ENCODE assay signal across 1 cellular context in the genomic region with DNA sequence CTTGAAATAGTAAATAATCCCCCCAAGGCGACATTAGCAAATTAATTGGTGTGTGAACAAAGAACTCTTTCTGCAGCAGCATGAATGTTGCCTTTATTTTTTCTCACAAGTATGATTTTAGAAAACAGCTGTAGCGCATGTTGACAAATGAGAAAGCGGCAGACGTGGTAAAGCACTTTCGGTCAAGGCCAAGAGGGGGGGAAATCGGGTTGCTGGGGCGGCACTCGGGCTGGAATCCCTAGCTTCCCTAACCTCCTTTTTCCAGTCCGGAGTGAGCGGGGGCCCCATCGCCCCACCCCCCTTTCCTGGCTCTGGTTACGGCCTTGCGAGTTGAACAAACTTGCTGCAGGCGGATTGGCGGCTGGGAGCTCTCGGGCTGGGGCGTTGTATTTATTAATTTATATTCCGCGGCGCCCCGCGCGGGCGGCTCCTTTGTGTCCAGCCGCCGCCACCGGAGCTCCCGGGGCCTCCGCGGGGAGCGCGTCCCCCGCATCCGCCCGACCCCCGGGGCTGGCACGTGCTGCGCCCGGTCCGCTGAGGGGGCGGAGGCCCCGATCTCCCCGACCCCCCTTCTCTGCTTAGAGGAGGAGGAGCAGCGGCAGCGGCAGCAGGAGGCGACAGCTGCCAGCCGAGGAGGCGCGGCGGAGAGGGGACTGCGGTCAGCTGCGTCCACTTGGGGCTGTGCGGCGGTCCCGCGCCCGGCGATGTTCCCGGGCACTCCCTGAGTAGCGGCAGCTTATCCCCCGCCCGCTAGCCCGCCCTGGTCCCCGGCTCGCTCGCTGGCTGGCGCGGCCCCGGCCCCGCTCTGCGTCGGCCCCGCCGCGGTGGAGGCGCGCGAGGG.
TF ChIP-seq lines count a peak whose summit lies in the region.

A gene with protein sequence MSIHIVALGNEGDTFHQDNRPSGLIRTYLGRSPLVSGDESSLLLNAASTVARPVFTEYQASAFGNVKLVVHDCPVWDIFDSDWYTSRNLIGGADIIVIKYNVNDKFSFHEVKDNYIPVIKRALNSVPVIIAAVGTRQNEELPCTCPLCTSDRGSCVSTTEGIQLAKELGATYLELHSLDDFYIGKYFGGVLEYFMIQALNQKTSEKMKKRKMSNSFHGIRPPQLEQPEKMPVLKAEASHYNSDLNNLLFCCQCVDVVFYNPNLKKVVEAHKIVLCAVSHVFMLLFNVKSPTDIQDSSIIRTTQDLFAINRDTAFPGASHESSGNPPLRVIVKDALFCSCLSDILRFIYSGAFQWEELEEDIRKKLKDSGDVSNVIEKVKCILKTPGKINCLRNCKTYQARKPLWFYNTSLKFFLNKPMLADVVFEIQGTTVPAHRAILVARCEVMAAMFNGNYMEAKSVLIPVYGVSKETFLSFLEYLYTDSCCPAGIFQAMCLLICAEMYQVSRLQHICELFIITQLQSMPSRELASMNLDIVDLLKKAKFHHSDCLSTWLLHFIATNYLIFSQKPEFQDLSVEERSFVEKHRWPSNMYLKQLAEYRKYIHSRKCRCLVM (plus strand): TSS at position 607 of the 841 bp plus-strand sequence. CDS start 347 bp downstream, outside the sequence.

TF ChIP-seq in HepG2, 621 proteins besides CTCF, POLR2A, EP300 and RAD21 (continued from another document and continues in another):
- TF ChIP-seq, protein P1, sequence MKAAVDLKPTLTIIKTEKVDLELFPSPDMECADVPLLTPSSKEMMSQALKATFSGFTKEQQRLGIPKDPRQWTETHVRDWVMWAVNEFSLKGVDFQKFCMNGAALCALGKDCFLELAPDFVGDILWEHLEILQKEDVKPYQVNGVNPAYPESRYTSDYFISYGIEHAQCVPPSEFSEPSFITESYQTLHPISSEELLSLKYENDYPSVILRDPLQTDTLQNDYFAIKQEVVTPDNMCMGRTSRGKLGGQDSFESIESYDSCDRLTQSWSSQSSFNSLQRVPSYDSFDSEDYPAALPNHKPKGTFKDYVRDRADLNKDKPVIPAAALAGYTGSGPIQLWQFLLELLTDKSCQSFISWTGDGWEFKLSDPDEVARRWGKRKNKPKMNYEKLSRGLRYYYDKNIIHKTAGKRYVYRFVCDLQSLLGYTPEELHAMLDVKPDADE (CRISPR knock-in tag; IDR thresholded peaks at IDR 0.05) = no peak
- TF ChIP-seq, protein P2, sequence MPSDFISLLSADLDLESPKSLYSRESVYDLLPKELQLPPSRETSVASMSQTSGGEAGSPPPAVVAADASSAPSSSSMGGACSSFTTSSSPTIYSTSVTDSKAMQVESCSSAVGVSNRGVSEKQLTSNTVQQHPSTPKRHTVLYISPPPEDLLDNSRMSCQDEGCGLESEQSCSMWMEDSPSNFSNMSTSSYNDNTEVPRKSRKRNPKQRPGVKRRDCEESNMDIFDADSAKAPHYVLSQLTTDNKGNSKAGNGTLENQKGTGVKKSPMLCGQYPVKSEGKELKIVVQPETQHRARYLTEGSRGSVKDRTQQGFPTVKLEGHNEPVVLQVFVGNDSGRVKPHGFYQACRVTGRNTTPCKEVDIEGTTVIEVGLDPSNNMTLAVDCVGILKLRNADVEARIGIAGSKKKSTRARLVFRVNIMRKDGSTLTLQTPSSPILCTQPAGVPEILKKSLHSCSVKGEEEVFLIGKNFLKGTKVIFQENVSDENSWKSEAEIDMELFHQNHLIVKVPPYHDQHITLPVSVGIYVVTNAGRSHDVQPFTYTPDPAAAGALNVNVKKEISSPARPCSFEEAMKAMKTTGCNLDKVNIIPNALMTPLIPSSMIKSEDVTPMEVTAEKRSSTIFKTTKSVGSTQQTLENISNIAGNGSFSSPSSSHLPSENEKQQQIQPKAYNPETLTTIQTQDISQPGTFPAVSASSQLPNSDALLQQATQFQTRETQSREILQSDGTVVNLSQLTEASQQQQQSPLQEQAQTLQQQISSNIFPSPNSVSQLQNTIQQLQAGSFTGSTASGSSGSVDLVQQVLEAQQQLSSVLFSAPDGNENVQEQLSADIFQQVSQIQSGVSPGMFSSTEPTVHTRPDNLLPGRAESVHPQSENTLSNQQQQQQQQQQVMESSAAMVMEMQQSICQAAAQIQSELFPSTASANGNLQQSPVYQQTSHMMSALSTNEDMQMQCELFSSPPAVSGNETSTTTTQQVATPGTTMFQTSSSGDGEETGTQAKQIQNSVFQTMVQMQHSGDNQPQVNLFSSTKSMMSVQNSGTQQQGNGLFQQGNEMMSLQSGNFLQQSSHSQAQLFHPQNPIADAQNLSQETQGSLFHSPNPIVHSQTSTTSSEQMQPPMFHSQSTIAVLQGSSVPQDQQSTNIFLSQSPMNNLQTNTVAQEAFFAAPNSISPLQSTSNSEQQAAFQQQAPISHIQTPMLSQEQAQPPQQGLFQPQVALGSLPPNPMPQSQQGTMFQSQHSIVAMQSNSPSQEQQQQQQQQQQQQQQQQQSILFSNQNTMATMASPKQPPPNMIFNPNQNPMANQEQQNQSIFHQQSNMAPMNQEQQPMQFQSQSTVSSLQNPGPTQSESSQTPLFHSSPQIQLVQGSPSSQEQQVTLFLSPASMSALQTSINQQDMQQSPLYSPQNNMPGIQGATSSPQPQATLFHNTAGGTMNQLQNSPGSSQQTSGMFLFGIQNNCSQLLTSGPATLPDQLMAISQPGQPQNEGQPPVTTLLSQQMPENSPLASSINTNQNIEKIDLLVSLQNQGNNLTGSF (CRISPR knock-in tag; IDR thresholded peaks at IDR 0.05) = no peak
- no peak for TF ChIP-seq ZEB1 (IDR thresholded peaks at IDR 0.05; ENCODE audit: insufficient replicate concordance, low read depth)
- TF ChIP-seq SMARCC2 (IDR thresholded peaks at IDR 0.05) = no peak
- no peak for TF ChIP-seq ZSCAN12 (CRISPR knock-in tag; IDR thresholded peaks at IDR 0.05)
- peak; percentile 75 for TF ChIP-seq RBM39 (IDR thresholded peaks at IDR 0.05; ENCODE audit: low read depth, low read length, poor library complexity, severe bottlenecking)
- TF ChIP-seq, protein P3, sequence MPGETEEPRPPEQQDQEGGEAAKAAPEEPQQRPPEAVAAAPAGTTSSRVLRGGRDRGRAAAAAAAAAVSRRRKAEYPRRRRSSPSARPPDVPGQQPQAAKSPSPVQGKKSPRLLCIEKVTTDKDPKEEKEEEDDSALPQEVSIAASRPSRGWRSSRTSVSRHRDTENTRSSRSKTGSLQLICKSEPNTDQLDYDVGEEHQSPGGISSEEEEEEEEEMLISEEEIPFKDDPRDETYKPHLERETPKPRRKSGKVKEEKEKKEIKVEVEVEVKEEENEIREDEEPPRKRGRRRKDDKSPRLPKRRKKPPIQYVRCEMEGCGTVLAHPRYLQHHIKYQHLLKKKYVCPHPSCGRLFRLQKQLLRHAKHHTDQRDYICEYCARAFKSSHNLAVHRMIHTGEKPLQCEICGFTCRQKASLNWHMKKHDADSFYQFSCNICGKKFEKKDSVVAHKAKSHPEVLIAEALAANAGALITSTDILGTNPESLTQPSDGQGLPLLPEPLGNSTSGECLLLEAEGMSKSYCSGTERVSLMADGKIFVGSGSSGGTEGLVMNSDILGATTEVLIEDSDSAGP (CRISPR knock-in tag; IDR thresholded peaks at IDR 0.05; ENCODE audit: borderline replicate concordance) = no peak
- no peak for TF ChIP-seq ATRX (CRISPR knock-in tag; IDR thresholded peaks at IDR 0.05; ENCODE audit: borderline replicate concordance)
- no peak for TF ChIP-seq SNAI1 (CRISPR knock-in tag; IDR thresholded peaks at IDR 0.05; ENCODE audit: borderline replicate concordance)
- no peak for TF ChIP-seq ZNF335 (CRISPR knock-in tag; IDR thresholded peaks at IDR 0.05)
- TF ChIP-seq MTF1 (CRISPR knock-in tag; IDR thresholded peaks at IDR 0.05) = no peak
- no peak for TF ChIP-seq MTA3 (CRISPR knock-in tag; IDR thresholded peaks at IDR 0.05)
- no peak for TF ChIP-seq ZNF124 (CRISPR knock-in tag; IDR thresholded peaks at IDR 0.05)
- no peak for TF ChIP-seq KAT8 (CRISPR knock-in tag; IDR thresholded peaks at IDR 0.05)
- no peak for TF ChIP-seq NFE2L1 (CRISPR knock-in tag; IDR thresholded peaks at IDR 0.05; ENCODE audit: borderline replicate concordance)
- TF ChIP-seq, protein P4, sequence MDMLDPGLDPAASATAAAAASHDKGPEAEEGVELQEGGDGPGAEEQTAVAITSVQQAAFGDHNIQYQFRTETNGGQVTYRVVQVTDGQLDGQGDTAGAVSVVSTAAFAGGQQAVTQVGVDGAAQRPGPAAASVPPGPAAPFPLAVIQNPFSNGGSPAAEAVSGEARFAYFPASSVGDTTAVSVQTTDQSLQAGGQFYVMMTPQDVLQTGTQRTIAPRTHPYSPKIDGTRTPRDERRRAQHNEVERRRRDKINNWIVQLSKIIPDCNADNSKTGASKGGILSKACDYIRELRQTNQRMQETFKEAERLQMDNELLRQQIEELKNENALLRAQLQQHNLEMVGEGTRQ (IDR thresholded peaks at IDR 0.05; ENCODE audit: low read depth, low read length) = no peak
- TF ChIP-seq, protein P4 (CRISPR knock-in tag; IDR thresholded peaks at IDR 0.05; ENCODE audit: borderline replicate concordance) = no peak
- TF ChIP-seq, protein P5, sequence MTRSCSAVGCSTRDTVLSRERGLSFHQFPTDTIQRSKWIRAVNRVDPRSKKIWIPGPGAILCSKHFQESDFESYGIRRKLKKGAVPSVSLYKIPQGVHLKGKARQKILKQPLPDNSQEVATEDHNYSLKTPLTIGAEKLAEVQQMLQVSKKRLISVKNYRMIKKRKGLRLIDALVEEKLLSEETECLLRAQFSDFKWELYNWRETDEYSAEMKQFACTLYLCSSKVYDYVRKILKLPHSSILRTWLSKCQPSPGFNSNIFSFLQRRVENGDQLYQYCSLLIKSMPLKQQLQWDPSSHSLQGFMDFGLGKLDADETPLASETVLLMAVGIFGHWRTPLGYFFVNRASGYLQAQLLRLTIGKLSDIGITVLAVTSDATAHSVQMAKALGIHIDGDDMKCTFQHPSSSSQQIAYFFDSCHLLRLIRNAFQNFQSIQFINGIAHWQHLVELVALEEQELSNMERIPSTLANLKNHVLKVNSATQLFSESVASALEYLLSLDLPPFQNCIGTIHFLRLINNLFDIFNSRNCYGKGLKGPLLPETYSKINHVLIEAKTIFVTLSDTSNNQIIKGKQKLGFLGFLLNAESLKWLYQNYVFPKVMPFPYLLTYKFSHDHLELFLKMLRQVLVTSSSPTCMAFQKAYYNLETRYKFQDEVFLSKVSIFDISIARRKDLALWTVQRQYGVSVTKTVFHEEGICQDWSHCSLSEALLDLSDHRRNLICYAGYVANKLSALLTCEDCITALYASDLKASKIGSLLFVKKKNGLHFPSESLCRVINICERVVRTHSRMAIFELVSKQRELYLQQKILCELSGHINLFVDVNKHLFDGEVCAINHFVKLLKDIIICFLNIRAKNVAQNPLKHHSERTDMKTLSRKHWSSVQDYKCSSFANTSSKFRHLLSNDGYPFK (CRISPR knock-in tag; IDR thresholded peaks at IDR 0.05; ENCODE audit: borderline replicate concordance) = no peak
- TF ChIP-seq PAX8 (CRISPR knock-in tag; IDR thresholded peaks at IDR 0.05; ENCODE audit: borderline replicate concordance) = no peak
- TF ChIP-seq, protein P6, sequence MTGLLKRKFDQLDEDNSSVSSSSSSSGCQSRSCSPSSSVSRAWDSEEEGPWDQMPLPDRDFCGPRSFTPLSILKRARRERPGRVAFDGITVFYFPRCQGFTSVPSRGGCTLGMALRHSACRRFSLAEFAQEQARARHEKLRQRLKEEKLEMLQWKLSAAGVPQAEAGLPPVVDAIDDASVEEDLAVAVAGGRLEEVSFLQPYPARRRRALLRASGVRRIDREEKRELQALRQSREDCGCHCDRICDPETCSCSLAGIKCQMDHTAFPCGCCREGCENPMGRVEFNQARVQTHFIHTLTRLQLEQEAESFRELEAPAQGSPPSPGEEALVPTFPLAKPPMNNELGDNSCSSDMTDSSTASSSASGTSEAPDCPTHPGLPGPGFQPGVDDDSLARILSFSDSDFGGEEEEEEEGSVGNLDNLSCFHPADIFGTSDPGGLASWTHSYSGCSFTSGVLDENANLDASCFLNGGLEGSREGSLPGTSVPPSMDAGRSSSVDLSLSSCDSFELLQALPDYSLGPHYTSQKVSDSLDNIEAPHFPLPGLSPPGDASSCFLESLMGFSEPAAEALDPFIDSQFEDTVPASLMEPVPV (CRISPR knock-in tag; IDR thresholded peaks at IDR 0.05) = no peak
- TF ChIP-seq ZNF7 (CRISPR knock-in tag; IDR thresholded peaks at IDR 0.05) = no peak
- no peak for TF ChIP-seq ZNF564 (CRISPR knock-in tag; IDR thresholded peaks at IDR 0.05)
- TF ChIP-seq KDM6A (CRISPR knock-in tag; IDR thresholded peaks at IDR 0.05; ENCODE audit: low read depth) = no peak
- TF ChIP-seq, protein P7, sequence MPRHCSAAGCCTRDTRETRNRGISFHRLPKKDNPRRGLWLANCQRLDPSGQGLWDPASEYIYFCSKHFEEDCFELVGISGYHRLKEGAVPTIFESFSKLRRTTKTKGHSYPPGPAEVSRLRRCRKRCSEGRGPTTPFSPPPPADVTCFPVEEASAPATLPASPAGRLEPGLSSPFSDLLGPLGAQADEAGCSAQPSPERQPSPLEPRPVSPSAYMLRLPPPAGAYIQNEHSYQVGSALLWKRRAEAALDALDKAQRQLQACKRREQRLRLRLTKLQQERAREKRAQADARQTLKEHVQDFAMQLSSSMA (CRISPR knock-in tag; IDR thresholded peaks at IDR 0.05) = no peak
- TF ChIP-seq, protein P8, sequence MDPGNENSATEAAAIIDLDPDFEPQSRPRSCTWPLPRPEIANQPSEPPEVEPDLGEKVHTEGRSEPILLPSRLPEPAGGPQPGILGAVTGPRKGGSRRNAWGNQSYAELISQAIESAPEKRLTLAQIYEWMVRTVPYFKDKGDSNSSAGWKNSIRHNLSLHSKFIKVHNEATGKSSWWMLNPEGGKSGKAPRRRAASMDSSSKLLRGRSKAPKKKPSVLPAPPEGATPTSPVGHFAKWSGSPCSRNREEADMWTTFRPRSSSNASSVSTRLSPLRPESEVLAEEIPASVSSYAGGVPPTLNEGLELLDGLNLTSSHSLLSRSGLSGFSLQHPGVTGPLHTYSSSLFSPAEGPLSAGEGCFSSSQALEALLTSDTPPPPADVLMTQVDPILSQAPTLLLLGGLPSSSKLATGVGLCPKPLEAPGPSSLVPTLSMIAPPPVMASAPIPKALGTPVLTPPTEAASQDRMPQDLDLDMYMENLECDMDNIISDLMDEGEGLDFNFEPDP (CRISPR knock-in tag; conservative IDR thresholded peaks at IDR 0.05) = no peak
- TF ChIP-seq ZNF768 (CRISPR knock-in tag; IDR thresholded peaks at IDR 0.05) = no peak; the same call in 1 of the 2 replicates
- TF ChIP-seq CENPT (CRISPR knock-in tag; IDR thresholded peaks at IDR 0.05; ENCODE audit: low read depth) = no peak
